11 cellular contexts compared by ENCODE assay signal in genomic region chr4:82423245-82424054, GRCh38. TPM values are rescaled to one million over a fixed set of nuclear protein-coding genes. Genes with fewer than 3 reads are reported as not detected.
DNase-seq lines count a peak whose midpoint lies in the region; ATAC-seq, FAIRE-seq and TF ChIP-seq lines count a peak whose summit lies in the region.
"Had no signal": no experiment of that assay in that cellular context is flagged by ENCODE, and none has a peak within 500 bp of the region (broad histone marks: within the 10 kb centered on the region; RNA-seq: fewer than 3 reads in every experiment).

No MANE protein-coding gene starts in this region.

- CTCF ChIA-PET in activated CD8-positive, alpha-beta T cell treated with anti-CD3 and anti-CD28 coated beads for 36 hours (lab: Charles Lee), result interaction anchor here (1.0 to 1.5 kb wide), 2 partner anchors 57 to 64 kb away, joined by 4 read pairs; no protein-coding TSS in a partner anchor
- CTCF ChIA-PET in activated CD8-positive, alpha-beta T cell treated with anti-CD3 and anti-CD28 coated beads, Interleukin-2, amount 10 ng/mL, durations not matched to agents 7 days and 5 days (lab: Charles Lee), result interaction anchor here (0.8 to 1.2 kb wide), 2 partner anchors 26 to 51 kb away, joined by 3 to 4 read pairs; no protein-coding TSS in a partner anchor
- CTCF ChIA-PET in H1 (lab: Charles Lee; ENCODE audit: partially characterized antibody), result interaction anchor here (0.8 to 1.2 kb wide), 2 partner anchors 8 to 14 kb away, joined by 3 to 6 read pairs; no protein-coding TSS in a partner anchor

- no peak overlapping the region for H3K14ac ChIP-seq in H1 (ENCODE audit: insufficient read length)

- no peaks in the 10 kb centered on the region for H3K79me1 ChIP-seq in H1 (ENCODE audit: low read depth, low read length)

- H3K56ac ChIP-seq in H1 (replicated peaks; ENCODE audit: insufficient read length, low read depth, low read length), result no peak overlapping the region

- no peak for TF ChIP-seq EP300 in H1 (IDR thresholded peaks at IDR 0.05; ENCODE audit: borderline replicate concordance in 1 of 2, low read depth in 2 of 2, low read length in 2 of 2)

- H3K4me1 ChIP-seq in H1 (replicated peaks in 1 of 4; ENCODE audit: control insufficient read depth in 3 of 4, insufficient read depth in 4 of 4, low read length in 3 of 4), result peaks cover 0 to 4% (median 2%) of the 10 kb centered on the region in 4 experiments; a peak in 3 of 7 replicates
- H3K4me1 ChIP-seq in skeletal muscle satellite cell (ENCODE audit: control insufficient read depth, insufficient read depth, low read length), result peaks cover 35% of the 10 kb centered on the region
- peaks cover 19% of the 10 kb centered on the region for H3K4me1 ChIP-seq in mucosa of descending colon (ENCODE audit: low read depth)

- no peak overlapping the region for H4K5ac ChIP-seq in H1 (ENCODE audit: insufficient read length, low read depth, low read length)

- ATAC-seq in activated CD8-positive, alpha-beta T cell treated with anti-CD3 and anti-CD28 coated beads for 36 hours, result peak; percentile 46
- ATAC-seq in activated CD8-positive, alpha-beta T cell treated with anti-CD3 and anti-CD28 coated beads, Interleukin-2, amount 10 ng/mL, durations not matched to agents 7 days and 5 days, result no peak
- no peak for ATAC-seq in mucosa of descending colon

- peak; percentile 28 for FAIRE-seq in H1 (lab: Jason Lieb, UNC)

- H3K4me2 ChIP-seq in H1 (ENCODE audit: insufficient read depth in 1 of 2, low read depth in 2 of 2, low read length in 2 of 2) (no peak overlapping the region), skeletal muscle satellite cell (ENCODE audit: low read length) (peak overlapping the region; percentile 22)

- no peak overlapping the region for H2BK120ac ChIP-seq in H1 (replicated peaks; ENCODE audit: low read depth, low read length)

- H2BK5ac ChIP-seq in H1 (ENCODE audit: low read depth, low read length), result no peak overlapping the region

- H3K27me3 Mint-ChIP-seq in activated CD8-positive, alpha-beta T cell treated with anti-CD3 and anti-CD28 coated beads for 36 hours, result no peaks in the 10 kb centered on the region
- peaks cover 5% of the 10 kb centered on the region for H3K27me3 Mint-ChIP-seq in activated CD8-positive, alpha-beta T cell treated with anti-CD3 and anti-CD28 coated beads, Interleukin-2, amount 10 ng/mL, durations not matched to agents 7 days and 5 days (ENCODE audit: low read depth)

- H2BK20ac ChIP-seq in H1 (ENCODE audit: low read length), result no peak overlapping the region

- 89 to 100% methylated on average over 1 to 7 of the region's 7 CpGs for WGBS in H1 (ENCODE audit: extremely low coverage in 1 of 2, insufficient coverage in 1 of 2, insufficient read length in 1 of 2, insufficient replicate concordance in 2 of 2, low coverage in 1 of 2, low lambda C conversion rate in 2 of 2, missing lambda C conversion rate in 1 of 2), 2 experiments

- H3K4me3 ChIP-seq in H1 (ENCODE audit: extremely low read depth in 1 of 4, insufficient read depth in 2 of 4, low read depth in 3 of 4, low read length in 4 of 4), result no peak overlapping the region
- no peak overlapping the region for H3K4me3 ChIP-seq in skeletal muscle satellite cell (ENCODE audit: low read length)
- H3K4me3 ChIP-seq in mucosa of descending colon, result no peak overlapping the region
- H3K4me3 ChIP-seq: adrenal gland, tibial nerve had no signal

- intact Hi-C loops in activated CD8-positive, alpha-beta T cell treated with anti-CD3 and anti-CD28 coated beads for 36 hours (cut with micrococcal nuclease), result loop anchor here (2.0 to 10.0 kb wide), 2 partner anchors 49 to 471 kb away; partner anchors contain the start of gene SEC31A
- intact Hi-C loops in cardiac septum (cut with DNase I) (no loop called here), mucosa of descending colon (cut with DNase I, micrococcal nuclease) (loop anchor here (10.0 kb wide), 1 partner anchor 49 kb away; the partner anchor contains the start of gene HNRNPD (in 2 of the 2))

- no peaks in the 10 kb centered on the region; the same call in none of the 2 replicates for H3K23me2 ChIP-seq in H1 (ENCODE audit: low read depth, low read length)

- H3K4me3 Mint-ChIP-seq in activated CD8-positive, alpha-beta T cell treated with anti-CD3 and anti-CD28 coated beads for 36 hours, result no peak overlapping the region
- no peak overlapping the region for H3K4me3 Mint-ChIP-seq in activated CD8-positive, alpha-beta T cell treated with anti-CD3 and anti-CD28 coated beads, Interleukin-2, amount 10 ng/mL, durations not matched to agents 7 days and 5 days

- POLR2A ChIA-PET in activated CD8-positive, alpha-beta T cell treated with anti-CD3 and anti-CD28 coated beads for 36 hours (lab: Charles Lee), result interaction anchor here (0.8 to 4.6 kb wide), 14 partner anchors 10 to 66 kb away, joined by 3 to 51 read pairs (median 3); partner anchors contain the start of gene HNRNPD
- POLR2A ChIA-PET in activated CD8-positive, alpha-beta T cell treated with anti-CD3 and anti-CD28 coated beads, Interleukin-2, amount 10 ng/mL, durations not matched to agents 7 days and 5 days (lab: Charles Lee), result interaction anchor here (0.9 kb wide), 1 partner anchor 49 kb away, joined by 3 read pairs; the partner anchor contains the start of gene HNRNPD
- POLR2A ChIA-PET in H1 (lab: Charles Lee; ENCODE audit: partially characterized antibody), result interaction anchor here (1.0 to 4.6 kb wide), 19 partner anchors 8 to 175 kb away, joined by 3 to 152 read pairs (median 7); partner anchors contain the start of gene HNRNPD

- no peak for TF ChIP-seq CTCF in activated CD8-positive, alpha-beta T cell treated with anti-CD3 and anti-CD28 coated beads for 36 hours (IDR thresholded peaks at IDR 0.05)
- TF ChIP-seq CTCF in H1 (IDR thresholded peaks at IDR 0.05; ENCODE audit: control extremely low read depth in 1 of 3, insufficient read depth in 1 of 3, low read depth in 1 of 3, low read length in 3 of 3) (no peak), mucosa of descending colon (IDR thresholded peaks at IDR 0.05) (no peak)

- no peaks in the 10 kb centered on the region for H3K9me3 ChIP-seq in H1 (ENCODE audit: insufficient read depth in 2 of 2, low read depth in 1 of 2, low read length in 1 of 2)
- H3K9me3 ChIP-seq in skeletal muscle satellite cell (replicated peaks; ENCODE audit: low read length), result no peaks in the 10 kb centered on the region
- no peaks in the 10 kb centered on the region for H3K9me3 ChIP-seq in mucosa of descending colon
- H3K9me3 ChIP-seq: adrenal gland, tibial nerve had no signal

- H3K23ac ChIP-seq in H1 (ENCODE audit: insufficient read length), result no peak overlapping the region

- H2BK12ac ChIP-seq in H1 (ENCODE audit: low read depth, low read length), result no peak overlapping the region

- H3K4me1 Mint-ChIP-seq in activated CD8-positive, alpha-beta T cell treated with anti-CD3 and anti-CD28 coated beads for 36 hours (ENCODE audit: low read depth), result peaks cover 44% of the 10 kb centered on the region
- peaks cover 48% of the 10 kb centered on the region for H3K4me1 Mint-ChIP-seq in activated CD8-positive, alpha-beta T cell treated with anti-CD3 and anti-CD28 coated beads, Interleukin-2, amount 10 ng/mL, durations not matched to agents 7 days and 5 days (ENCODE audit: low read depth)

- no peak overlapping the region for H2AFZ ChIP-seq in H1 (ENCODE audit: low read length)

- TF ChIP-seq RAD21 in H1 (IDR thresholded peaks at IDR 0.05 in 1 of 2, conservative IDR thresholded peaks at IDR 0.05 in 1 of 2; ENCODE audit: low read depth in 2 of 2, low read length in 2 of 2), result no peak

- H4K20me1 ChIP-seq in H1 (replicated peaks in 1 of 2; ENCODE audit: control insufficient read depth in 1 of 2, insufficient read depth in 2 of 2, low read length in 2 of 2), result peaks cover 26 to 28% of the 10 kb centered on the region in 2 experiments

- H3K36me3 ChIP-seq in H1 (ENCODE audit: control insufficient read depth in 2 of 4, insufficient read depth in 4 of 4, low read length in 3 of 4) (peaks cover 17 to 56% (median 43%) of the 10 kb centered on the region in 4 experiments), skeletal muscle satellite cell (ENCODE audit: insufficient read depth, low read length) (peaks cover 63% of the 10 kb centered on the region), mucosa of descending colon (ENCODE audit: low read depth) (no peaks in the 10 kb centered on the region)

- no peak for DNase-seq in activated CD8-positive, alpha-beta T cell treated with anti-CD3 and anti-CD28 coated beads for 36 hours
- no peak for DNase-seq in activated CD8-positive, alpha-beta T cell treated with anti-CD3 and anti-CD28 coated beads, Interleukin-2, amount 10 ng/mL, durations not matched to agents 7 days and 5 days
- DNase-seq in NCI-H69 (lab: John Stamatoyannopoulos, UW), result peak; percentile 19
- no peak for DNase-seq in H1 (ENCODE audit: low read depth in 1 of 2, low spot score in 2 of 2)
- DNase-seq in cardiac septum (ENCODE audit: low spot score), result no peak
- no peak for DNase-seq in mucosa of descending colon
- no peak for DNase-seq in NCI-H1092 treated with DMSO at 0.1 percent for 48 hours (lab: John Stamatoyannopoulos, UW)
- DNase-seq: adrenal gland, NCI-H446 treated with DMSO at 0.1 percent for 48 hours had no signal

- peaks cover 18 to 36% of the 10 kb centered on the region in 2 experiments for H3K79me2 ChIP-seq in H1 (ENCODE audit: control insufficient read depth in 1 of 2, insufficient read depth in 2 of 2, low read length in 2 of 2)

- no peak overlapping the region for H2AK5ac ChIP-seq in H1 (ENCODE audit: low read depth, low read length)

- no peak overlapping the region for H3K4ac ChIP-seq in H1 (replicated peaks; ENCODE audit: insufficient read length, low read depth, low read length)

- no peak overlapping the region for H3K27ac ChIP-seq in H1 (ENCODE audit: low read depth, low read length)
- H3K27ac ChIP-seq: adrenal gland, tibial nerve had no signal

- no peak overlapping the region for H3K18ac ChIP-seq in H1 (ENCODE audit: extremely low read depth, low read length)

- H4K8ac ChIP-seq in H1 (ENCODE audit: extremely low read depth, insufficient read depth, low read length), result no peak overlapping the region

- H3K27me3 ChIP-seq in H1 (replicated peaks in 1 of 4; ENCODE audit: control insufficient read depth in 3 of 4, extremely low read depth in 1 of 4, insufficient read depth in 3 of 4, low read length in 3 of 4) (no peaks in the 10 kb centered on the region), skeletal muscle satellite cell (ENCODE audit: control insufficient read depth, insufficient read depth, low read length) (no peaks in the 10 kb centered on the region)
- H3K27me3 ChIP-seq: adrenal gland, tibial nerve had no signal

- H3K9ac ChIP-seq in H1 (replicated peaks in 1 of 4; ENCODE audit: extremely low read depth in 1 of 4, low read depth in 3 of 4, low read length in 3 of 4), result no peak overlapping the region
- H3K9ac ChIP-seq in skeletal muscle satellite cell (ENCODE audit: low read depth, low read length), result no peak overlapping the region

- peaks cover 63% of the 10 kb centered on the region for H3K36me3 Mint-ChIP-seq in activated CD8-positive, alpha-beta T cell treated with anti-CD3 and anti-CD28 coated beads for 36 hours (ENCODE audit: low read depth)
- H3K36me3 Mint-ChIP-seq in activated CD8-positive, alpha-beta T cell treated with anti-CD3 and anti-CD28 coated beads, Interleukin-2, amount 10 ng/mL, durations not matched to agents 7 days and 5 days (ENCODE audit: low read depth), result peaks cover 68% of the 10 kb centered on the region

- H3K9me3 Mint-ChIP-seq in activated CD8-positive, alpha-beta T cell treated with anti-CD3 and anti-CD28 coated beads for 36 hours, result no peaks in the 10 kb centered on the region
- H3K9me3 Mint-ChIP-seq in activated CD8-positive, alpha-beta T cell treated with anti-CD3 and anti-CD28 coated beads, Interleukin-2, amount 10 ng/mL, durations not matched to agents 7 days and 5 days (ENCODE audit: insufficient read depth), result no peaks in the 10 kb centered on the region

- H2BK15ac ChIP-seq in H1 (ENCODE audit: low read length), result no peak overlapping the region

- H4K91ac ChIP-seq in H1 (replicated peaks; ENCODE audit: insufficient read length, low read length), result no peak overlapping the region

- peak overlapping the region; percentile 52 for H3K27ac Mint-ChIP-seq in activated CD8-positive, alpha-beta T cell treated with anti-CD3 and anti-CD28 coated beads for 36 hours
- no peak overlapping the region for H3K27ac Mint-ChIP-seq in activated CD8-positive, alpha-beta T cell treated with anti-CD3 and anti-CD28 coated beads, Interleukin-2, amount 10 ng/mL, durations not matched to agents 7 days and 5 days

- peak; percentile 86 to 90 for TF ChIP-seq POLR2A in H1 (IDR thresholded peaks at IDR 0.05; ENCODE audit: control extremely low read depth in 1 of 2, low read depth in 2 of 2, low read length in 2 of 2)

RNA-seq across cellular contexts. Expression of gene HNRNPDL, which starts 6.8 kb away (rescaled TPM):
- total RNA-seq in activated CD8-positive, alpha-beta T cell treated with anti-CD3 and anti-CD28 coated beads for 36 hours, result 100 to 1,000 TPM; 330 to 339 TPM
- total RNA-seq in activated CD8-positive, alpha-beta T cell treated with anti-CD3 and anti-CD28 coated beads, Interleukin-2, amount 10 ng/mL, durations not matched to agents 7 days and 5 days, result 100 to 1,000 TPM; 331 TPM
- 408 and 411 TPM in 2 replicates for total RNA-seq in H1 (2021; fragmentation: NEBNext Ultra II Directional; extraction: Animal tissue kit (Norgen Biotek cat#: 25700))
- polyA plus RNA-seq in H1 (2011; rRNA removed), result 133 and 197 TPM in 2 replicates
- polyA plus RNA-seq in H1 (2011; cell fraction: cytosol; rRNA removed), result 371 TPM
- 158 TPM for polyA plus RNA-seq in H1 (2011; cell fraction: nucleus; rRNA removed)
- 321 to 400 TPM (median 352 TPM) in 4 replicates for polyA plus RNA-seq in H1 (2012, experiment 1 of 2)
- 68.1 TPM for polyA plus RNA-seq in H1 (2012, experiment 2 of 2)
- polyA plus RNA-seq in H1 (2013, experiment 1 of 2), result 392 TPM
- polyA plus RNA-seq in H1 (2013, experiment 2 of 2), result 386 TPM
- polyA minus RNA-seq in H1 (2011; rRNA and poly(A)+ RNA removed), result 31.2 and 33.1 TPM in 2 replicates
- polyA minus RNA-seq in H1 (2011; cell fraction: cytosol; rRNA and poly(A)+ RNA removed), result 81.2 TPM
- polyA minus RNA-seq in H1 (2011; cell fraction: nucleus; rRNA and poly(A)+ RNA removed), result 136 TPM
- total RNA-seq in skeletal muscle satellite cell (2012; rRNA removed), result 112 and 130 TPM in 2 replicates
- total RNA-seq in cardiac septum (154 TPM), mucosa of descending colon (100 to 1,000 TPM in 2 of 3 donors, 10 to 100 TPM in 1; 84.1 to 186 (median 107) TPM)

RNA-seq across cellular contexts. Expression of gene ENOPH1, which starts 6.9 kb away (rescaled TPM):
- 10 to 100 TPM; 78.9 to 83.5 TPM for total RNA-seq in activated CD8-positive, alpha-beta T cell treated with anti-CD3 and anti-CD28 coated beads for 36 hours
- total RNA-seq in activated CD8-positive, alpha-beta T cell treated with anti-CD3 and anti-CD28 coated beads, Interleukin-2, amount 10 ng/mL, durations not matched to agents 7 days and 5 days, result 10 to 100 TPM; 45.0 to 45.3 TPM
- total RNA-seq in H1 (2021; fragmentation: NEBNext Ultra II Directional; extraction: Animal tissue kit (Norgen Biotek cat#: 25700)), result 83.0 and 89.3 TPM in 2 replicates
- polyA plus RNA-seq in H1 (2011; rRNA removed), result 19.7 and 25.1 TPM in 2 replicates
- polyA plus RNA-seq in H1 (2011; cell fraction: cytosol; rRNA removed), result 34.9 TPM
- polyA plus RNA-seq in H1 (2011; cell fraction: nucleus; rRNA removed), result 22.6 TPM
- polyA plus RNA-seq in H1 (2012, experiment 1 of 2), result 61.7 to 75.0 TPM (median 64.4 TPM) in 4 replicates
- 15.3 TPM for polyA plus RNA-seq in H1 (2012, experiment 2 of 2)
- 49.3 TPM for polyA plus RNA-seq in H1 (2013, experiment 1 of 2)
- 49.9 TPM for polyA plus RNA-seq in H1 (2013, experiment 2 of 2)
- 19.9 and 22.3 TPM in 2 replicates for polyA minus RNA-seq in H1 (2011; rRNA and poly(A)+ RNA removed)
- polyA minus RNA-seq in H1 (2011; cell fraction: cytosol; rRNA and poly(A)+ RNA removed), result 19.0 TPM
- 23.6 TPM for polyA minus RNA-seq in H1 (2011; cell fraction: nucleus; rRNA and poly(A)+ RNA removed)
- 43.0 and 43.3 TPM in 2 replicates for total RNA-seq in skeletal muscle satellite cell (2012; rRNA removed)
- total RNA-seq in cardiac septum, result 18.6 TPM
- 10 to 100 TPM; 15.6 to 22.7 (median 19.9) TPM for total RNA-seq in mucosa of descending colon

RNA-seq across cellular contexts. Expression of gene HNRNPD, which starts 49.7 kb away (rescaled TPM):
- total RNA-seq in activated CD8-positive, alpha-beta T cell treated with anti-CD3 and anti-CD28 coated beads for 36 hours, result 100 to 1,000 TPM; 384 to 403 TPM
- 100 to 1,000 TPM; 405 to 406 TPM for total RNA-seq in activated CD8-positive, alpha-beta T cell treated with anti-CD3 and anti-CD28 coated beads, Interleukin-2, amount 10 ng/mL, durations not matched to agents 7 days and 5 days
- 642 and 646 TPM in 2 replicates for total RNA-seq in H1 (2021; fragmentation: NEBNext Ultra II Directional; extraction: Animal tissue kit (Norgen Biotek cat#: 25700))
- polyA plus RNA-seq in H1 (2011; rRNA removed), result 118 and 144 TPM in 2 replicates
- 153 TPM for polyA plus RNA-seq in H1 (2011; cell fraction: cytosol; rRNA removed)
- 156 TPM for polyA plus RNA-seq in H1 (2011; cell fraction: nucleus; rRNA removed)
- 510 to 581 TPM (median 530 TPM) in 4 replicates for polyA plus RNA-seq in H1 (2012, experiment 1 of 2)
- polyA plus RNA-seq in H1 (2012, experiment 2 of 2), result 265 TPM
- 610 TPM for polyA plus RNA-seq in H1 (2013, experiment 1 of 2)
- polyA plus RNA-seq in H1 (2013, experiment 2 of 2), result 607 TPM
- 33.5 and 37.3 TPM in 2 replicates for polyA minus RNA-seq in H1 (2011; rRNA and poly(A)+ RNA removed)
- 85.3 TPM for polyA minus RNA-seq in H1 (2011; cell fraction: cytosol; rRNA and poly(A)+ RNA removed)
- 102 TPM for polyA minus RNA-seq in H1 (2011; cell fraction: nucleus; rRNA and poly(A)+ RNA removed)
- 22.9 and 25.3 TPM in 2 replicates for total RNA-seq in skeletal muscle satellite cell (2012; rRNA removed)
- total RNA-seq in cardiac septum, result 110 TPM
- 100 to 1,000 TPM; 120 to 176 (median 172) TPM for total RNA-seq in mucosa of descending colon
